ENCODE assay signal across 1 cellular context in genomic region chr17:42675348-42675983, GRCh38.
TF ChIP-seq lines count a peak whose summit lies in the region.

No MANE protein-coding gene starts in this region.

TF ChIP-seq in GM12878, 131 proteins besides CTCF, POLR2A, EP300 and RAD21:
- TF ChIP-seq PKNOX1 (IDR thresholded peaks at IDR 0.05) (no peak), CREM (IDR thresholded peaks at IDR 0.05; ENCODE audit: low read depth) (0 out of 2 replicates have a peak, but pooled peaks have one; percentile 13), CEBPB (IDR thresholded peaks at IDR 0.05; ENCODE audit: borderline replicate concordance in 1 of 2, low read depth in 2 of 2, low read length in 2 of 2) (no peak), KLF5 (IDR thresholded peaks at IDR 0.05; ENCODE audit: partially characterized antibody) (no peak), REST (IDR thresholded peaks at IDR 0.05; ENCODE audit: low read depth, low read length) (no peak), PML (IDR thresholded peaks at IDR 0.05; ENCODE audit: low read length) (no peak), SIN3A (IDR thresholded peaks at IDR 0.05; ENCODE audit: low read depth, low read length) (0 out of 2 replicates have a peak, but pooled peaks have one; percentile 26), TCF12 (IDR thresholded peaks at IDR 0.05; ENCODE audit: low read depth, low read length) (no peak), ATF2 (IDR thresholded peaks at IDR 0.05; ENCODE audit: low read length) (no peak), BCL11A (IDR thresholded peaks at IDR 0.05; ENCODE audit: low read depth, low read length) (no peak), LARP7 (IDR thresholded peaks at IDR 0.05) (no peak), IRF4 (IDR thresholded peaks at IDR 0.05; ENCODE audit: low read depth, low read length) (no peak), MEF2A (IDR thresholded peaks at IDR 0.05; ENCODE audit: insufficient read depth, low read depth, low read length) (0 out of 2 replicates have a peak, but pooled peaks have one; percentile 18)
